Comparison of ENCODE assay signal across 9 cellular contexts in the genomic region with DNA sequence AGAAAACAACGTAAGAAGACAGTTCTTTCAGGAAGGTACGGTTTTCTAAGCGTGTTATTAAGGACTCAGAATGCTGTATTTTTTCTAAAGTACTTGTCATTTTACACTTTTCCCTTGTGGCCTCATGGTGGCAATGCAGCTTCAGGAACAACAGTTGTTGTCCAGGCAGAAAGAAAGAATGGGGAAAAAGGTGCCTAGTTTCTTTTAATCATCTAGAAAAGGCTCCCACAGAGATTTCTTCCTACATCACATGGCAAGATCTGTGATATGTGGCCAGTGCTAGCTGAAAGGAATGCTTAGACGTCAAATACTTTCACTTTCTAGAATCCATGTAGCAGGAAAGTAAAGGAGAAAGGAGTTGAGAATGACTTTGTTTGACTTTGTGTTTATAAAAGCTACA. TPM values are rescaled to one million over a fixed set of nuclear protein-coding genes. Genes with fewer than 3 reads are reported as not detected.
DNase-seq lines count a peak whose midpoint lies in the region; ATAC-seq lines count a peak whose summit lies in the region.
"Had no signal": no experiment of that assay in that cellular context is flagged by ENCODE, and none has a peak within 500 bp of the region (broad histone marks: within the 10 kb centered on the region; RNA-seq: fewer than 3 reads in every experiment).

No MANE protein-coding gene starts in this region.

- no peaks in the 10 kb centered on the region for H3K36me3 Mint-ChIP-seq in activated T-helper 17 cell treated with anti-CD3 and anti-CD28 coated beads, Interleukin-2, amount 50 U/mL, for 72 hours (ENCODE audit: low read depth)
- H3K36me3 Mint-ChIP-seq: IgD-negative memory B cell had no signal

- H3K27me3 Mint-ChIP-seq in activated T-helper 17 cell treated with anti-CD3 and anti-CD28 coated beads, Interleukin-2, amount 50 U/mL, for 72 hours = no peaks in the 10 kb centered on the region
- H3K27me3 Mint-ChIP-seq: IgD-negative memory B cell had no signal

- peaks cover 10% of the 10 kb centered on the region for H3K9me3 Mint-ChIP-seq in activated T-helper 17 cell treated with anti-CD3 and anti-CD28 coated beads, Interleukin-2, amount 50 U/mL, for 72 hours

- peak; percentile 39 for ATAC-seq in HG03342 (IDR thresholded peaks at IDR 0.05; ENCODE audit: unreplicated experiment)
- no peak for ATAC-seq in activated T-helper 17 cell treated with anti-CD3 and anti-CD28 coated beads, Interleukin-2, amount 50 U/mL, for 72 hours (replicated peaks)

- H3K27ac Mint-ChIP-seq in activated T-helper 17 cell treated with anti-CD3 and anti-CD28 coated beads, Interleukin-2, amount 50 U/mL, for 72 hours = no peak overlapping the region
- H3K27ac Mint-ChIP-seq: IgD-negative memory B cell had no signal

- peak; percentile 63 for DNase-seq in DMS53 treated with DMSO at 0.1 percent for 48 hours (lab: John Stamatoyannopoulos, UW; ENCODE audit: unreplicated experiment)
- peak; percentile 3 for DNase-seq in SHP77 treated with DMSO at 0.1 percent for 48 hours (lab: John Stamatoyannopoulos, UW)
- peak; percentile 17 for DNase-seq in fibroblast of gingiva (ENCODE audit: low read depth)
- peak; percentile 45 for DNase-seq in retina
- no peak for DNase-seq in activated CD4-positive, alpha-beta T cell treated with anti-CD3 and anti-CD28 coated beads for 48 hours
- DNase-seq in cerebellar nuclear complex (lab: John Stamatoyannopoulos, UW) = no peak

- no peak overlapping the region for H3K4me3 Mint-ChIP-seq in activated T-helper 17 cell treated with anti-CD3 and anti-CD28 coated beads, Interleukin-2, amount 50 U/mL, for 72 hours
- H3K4me3 Mint-ChIP-seq: IgD-negative memory B cell had no signal

- H3K4me1 Mint-ChIP-seq in activated T-helper 17 cell treated with anti-CD3 and anti-CD28 coated beads, Interleukin-2, amount 50 U/mL, for 72 hours = no peaks in the 10 kb centered on the region
- H3K4me1 Mint-ChIP-seq: IgD-negative memory B cell had no signal

RNA-seq across cellular contexts. Expression of a gene that starts 49.0 kb away (rescaled TPM):
- total RNA-seq in activated T-helper 17 cell treated with anti-CD3 and anti-CD28 coated beads, Interleukin-2, amount 50 U/mL, for 72 hours = not detected

Comparison
In these comparisons a context has a peak if more than half of its experiments do, and no peak if none do; other contexts are left out.
1. DNase-seq: peak in DMS53 treated with DMSO at 0.1 percent for 48 hours (single experiment), SHP77 treated with DMSO at 0.1 percent for 48 hours (single experiment), fibroblast of gingiva (single experiment) and retina (single experiment); none in activated CD4-positive, alpha-beta T cell treated with anti-CD3 and anti-CD28 coated beads for 48 hours (single experiment) and cerebellar nuclear complex (0 of 2).